1 cellular context compared by ENCODE assay signal in genomic region chr9:108889649-108890067, GRCh38.
TF ChIP-seq lines count a peak whose summit lies in the region.

No MANE protein-coding gene starts in this region.

TF ChIP-seq in HCT116, 20 proteins besides CTCF, POLR2A, EP300 and RAD21 (continued from another document):
- TF ChIP-seq REST (IDR thresholded peaks at IDR 0.05; ENCODE audit: low read depth) = no peak
- TF ChIP-seq FOSL1 (IDR thresholded peaks at IDR 0.05; ENCODE audit: low read depth) = no peak
TF ChIP-seq in HCT116: peak in this region for 0.
